In the genomic region with DNA sequence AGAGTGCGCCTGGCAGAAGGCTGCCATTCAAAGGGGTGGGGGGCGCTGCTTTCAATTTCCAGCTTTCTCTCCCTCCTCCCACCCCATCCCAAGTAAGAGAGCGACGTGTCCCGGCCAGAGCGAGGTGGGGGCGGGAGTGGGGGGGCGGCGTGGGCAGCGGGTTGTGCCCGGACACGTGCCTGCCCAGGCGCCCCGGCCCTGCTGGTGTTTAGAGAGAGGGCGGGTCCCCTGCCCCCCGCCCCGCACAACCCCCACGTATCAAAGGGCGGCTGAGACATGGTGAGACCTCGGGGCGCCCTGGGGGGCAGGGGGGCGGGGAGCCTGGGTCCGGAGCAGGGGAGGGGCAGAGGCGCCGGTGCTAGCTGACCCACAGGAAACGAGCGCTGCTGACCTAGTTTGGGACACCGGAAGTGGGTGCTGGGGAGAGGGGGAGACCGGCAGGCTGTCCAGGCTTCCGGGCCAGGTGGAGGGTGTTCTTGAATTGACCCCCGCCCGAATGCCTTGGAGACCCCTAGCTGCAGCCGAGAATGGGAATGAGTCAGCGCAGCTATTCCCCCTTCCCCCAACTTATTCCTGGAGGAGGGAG, we compare ENCODE assay signal across 9 cellular contexts. TPM values are rescaled to one million over a fixed set of nuclear protein-coding genes. Genes with fewer than 3 reads are reported as not detected.
DNase-seq lines count a peak whose midpoint lies in the region; ATAC-seq, FAIRE-seq and TF ChIP-seq lines count a peak whose summit lies in the region.
"Had no signal": no experiment of that assay in that cellular context is flagged by ENCODE, and none has a peak within 500 bp of the region (broad histone marks: within the 10 kb centered on the region; RNA-seq: fewer than 3 reads in every experiment).

No MANE protein-coding gene starts in this region.

- peak overlapping the region; percentile 99 for H3K4me2 ChIP-seq in K562 (ENCODE audit: insufficient read depth, low read length)

- peaks cover 37% of the 10 kb centered on the region; the same call in 2 of the 3 replicates for H3K36me3 ChIP-seq in K562 (ENCODE audit: control insufficient read depth, insufficient read depth, low read length)
- no peaks in the 10 kb centered on the region for H3K36me3 ChIP-seq in iPS-20b (ENCODE audit: insufficient read depth, low read depth, low read length)

- no peaks in the 10 kb centered on the region for H3K9me1 ChIP-seq in K562 (ENCODE audit: control insufficient read depth, insufficient read depth, low read length)

- H3K9me3 ChIP-seq in K562 (replicated peaks; ENCODE audit: control insufficient read depth, insufficient read depth, low read depth, low read length) (no peaks in the 10 kb centered on the region), iPS-20b (ENCODE audit: insufficient read depth, low read depth, low read length) (no peaks in the 10 kb centered on the region)

- H3K9ac ChIP-seq in K562 (ENCODE audit: insufficient read depth in 1 of 2, low read depth in 2 of 2, low read length in 2 of 2): peak overlapping the region; percentile 99
- peak overlapping the region; percentile 92; the same call in 1 of the 2 replicates for H3K9ac ChIP-seq in iPS-20b (ENCODE audit: low read depth, low read length)

- DNase-seq in DMS 273 (lab: John Stamatoyannopoulos, UW; ENCODE audit: unreplicated experiment): peak; percentile 71
- DNase-seq in DMS 273 treated with DMSO at 0.1 percent for 48 hours (lab: John Stamatoyannopoulos, UW): no peak
- DNase-seq in NCI-H226: peak; percentile 73
- peak; percentile 59 to 90 (median 68) for DNase-seq in K562 (ENCODE audit: extremely low read depth in 1 of 4, low spot score in 3 of 4)
- DNase-seq in sciatic nerve (ENCODE audit: low spot score): peak; percentile 84
- no peak for DNase-seq in stimulated activated CD4-positive, alpha-beta T cell treated with anti-CD3 and anti-CD28 coated beads, Interleukin-2, amount 100 ng/mL, for 24 hours
- no peak for DNase-seq in activated CD8-positive, alpha-beta memory T cell treated with anti-CD3 and anti-CD28 coated beads for 24 hours

- H2AFZ ChIP-seq in K562 (ENCODE audit: low read depth, low read length): peak overlapping the region; percentile 1; the same call in 1 of the 2 replicates

- POLR2A ChIA-PET in K562 (lab: Yijun Ruan, JAX): interaction anchor here (0.8 to 1.5 kb wide), 7 partner anchors 9 to 137 kb away, joined by 3 to 8 read pairs (median 3); no protein-coding TSS in a partner anchor

- peaks cover 53 to 78% of the 10 kb centered on the region in 2 experiments for H3K4me1 ChIP-seq in K562 (replicated peaks in 1 of 2; ENCODE audit: control insufficient read depth in 2 of 2, insufficient read depth in 2 of 2, low read length in 2 of 2)
- H3K4me1 ChIP-seq in iPS-20b (ENCODE audit: insufficient read depth, low read length): peaks cover 24% of the 10 kb centered on the region; the same call in 1 of the 2 replicates

- no TSS peak for BruUV-seq in K562 (replicated peaks; lab: Mats Ljungman, UMichigan)

- TF ChIP-seq EP300 in K562 (IDR thresholded peaks at IDR 0.05; ENCODE audit: low read length): peak; percentile 32; the same call in 1 of the 2 replicates

- no peak; a peak in 1 of 6 replicates for TF ChIP-seq CTCF in K562 (IDR thresholded peaks at IDR 0.05 in 2 of 3, conservative IDR thresholded peaks at IDR 0.05 in 1 of 3; ENCODE audit: insufficient read depth in 2 of 3, low read depth in 1 of 3, low read length in 3 of 3)

- H4K20me1 ChIP-seq in K562 (replicated peaks; ENCODE audit: control insufficient read depth, insufficient read depth, low read length): peaks cover 3% of the 10 kb centered on the region; the same call in 1 of the 2 replicates

- TF ChIP-seq POLR2A in K562 (conservative IDR thresholded peaks at IDR 0.05): no peak

- H3K27ac ChIP-seq in K562 (ENCODE audit: extremely low read depth, low read depth, low read length) (peak overlapping the region; percentile 99), iPS-20b (ENCODE audit: low read length) (peak overlapping the region; percentile 93)

- peaks cover 70% of the 10 kb centered on the region for H3K79me2 ChIP-seq in K562 (ENCODE audit: control insufficient read depth, insufficient read depth, low read length)

- H3K4me3 ChIP-seq in K562: peak overlapping the region; percentile 97
- peak overlapping the region; percentile 96 for H3K4me3 ChIP-seq in iPS-20b (ENCODE audit: low read length)

- no peak for FAIRE-seq in K562 (lab: Jason Lieb, UNC)
- FAIRE-seq: A204.1 had no signal

- in situ Hi-C loops in K562 (cut with MboI): no loop called here

- WGBS in K562 (ENCODE audit: insufficient coverage, low coverage, missing lambda C conversion rate): 0% methylated on average over 11 of the region's 34 CpGs

- ATAC-seq in K562: peak; percentile 36
- ATAC-seq in sciatic nerve: no peak

- H3K27me3 ChIP-seq in K562 (ENCODE audit: control insufficient read depth in 2 of 2, insufficient read depth in 2 of 2, low read length in 2 of 2) (no peaks in the 10 kb centered on the region), iPS-20b (ENCODE audit: insufficient read depth, low read length) (no peaks in the 10 kb centered on the region)

- TF ChIP-seq RAD21 in K562 (CRISPR knock-in tag; conservative IDR thresholded peaks at IDR 0.05 in 1 of 2, IDR thresholded peaks at IDR 0.05 in 1 of 2): no peak

- CTCF ChIA-PET in K562 (lab: Yijun Ruan, JAX; ENCODE audit: low intra/inter-chr PET ratio): interaction anchor here (0.6 to 0.9 kb wide), 2 partner anchors 47 to 76 kb away, joined by 3 read pairs; no protein-coding TSS in a partner anchor

- intact Hi-C loops in K562 (cut with micrococcal nuclease) (loop anchor here (5.0 kb wide), 3 partner anchors 43 to 447 kb away; a partner anchor contains a TSS), sciatic nerve (cut with DNase I) (no loop called here)

RNA-seq across cellular contexts. Expression of a gene that starts 1.3 kb away (rescaled TPM):
- 24.5 and 77.3 TPM in 2 replicates for total RNA-seq in K562 (2011; cell fraction: chromatin; rRNA removed; ENCODE audit: low replicate concordance)
- 49.9 and 53.4 TPM in 2 replicates for total RNA-seq in K562 (2011; cell fraction: nucleolus; rRNA removed)
- total RNA-seq in K562 (2011; cell fraction: nucleoplasm; rRNA removed): 27.5 and 32.6 TPM in 2 replicates
- total RNA-seq in K562 (2014; rRNA removed): 31.3 and 40.6 TPM in 2 replicates
- total RNA-seq in K562 (2014; rRNA removed; fragmentation: Illumina TruSeq; extraction: Trizol): 6.7 and 6.9 TPM in 2 replicates
- 21.9 and 23.3 TPM in 2 replicates for total RNA-seq in K562 (2015; rRNA removed; fragmentation: Illumina TruSeq; extraction: Trizol)
- 46.5 and 48.2 TPM in 2 replicates for total RNA-seq in K562 (2021)
- 15.2 and 22.8 TPM in 2 replicates for polyA plus RNA-seq in K562 (2011; rRNA removed)
- 27.8 and 66.6 TPM in 2 replicates for polyA plus RNA-seq in K562 (2011; cell fraction: cytosol; rRNA removed)
- polyA plus RNA-seq in K562 (2011; cell fraction: nucleus; rRNA removed): 47.1 and 101 TPM in 2 replicates
- 26.0 and 38.2 TPM in 2 replicates for polyA plus RNA-seq in K562 (2012)
- polyA plus RNA-seq in K562 (2014; fragmentation: Illumina TruSeq; extraction: Trizol): 13.5 and 25.7 TPM in 2 replicates
- polyA plus RNA-seq in K562 (2014; fragmentation: Nextera tagmentation; extraction: Ambion mirVana): under 1 TPM; 0.04 to 0.08 TPM
- 23.2 and 28.7 TPM in 2 replicates for polyA plus RNA-seq in K562 (2014; rRNA removed)
- 7.6 and 11.9 TPM in 2 replicates for polyA minus RNA-seq in K562 (2011; rRNA and poly(A)+ RNA removed)
- 23.4 and 28.6 TPM in 2 replicates for polyA minus RNA-seq in K562 (2011; cell fraction: cytosol; rRNA and poly(A)+ RNA removed)
- polyA minus RNA-seq in K562 (2011; cell fraction: nucleus; rRNA and poly(A)+ RNA removed): 19.5 and 20.4 TPM in 2 replicates
- 45.3 TPM for total RNA-seq in sciatic nerve

RNA-seq across cellular contexts. Expression of a gene that starts 10.5 kb away (rescaled TPM):
- 4.5 and 15.4 TPM in 2 replicates for total RNA-seq in K562 (2011; cell fraction: chromatin; rRNA removed; ENCODE audit: low replicate concordance)
- total RNA-seq in K562 (2011; cell fraction: nucleolus; rRNA removed): 2.9 and 8.3 TPM in 2 replicates
- total RNA-seq in K562 (2011; cell fraction: nucleoplasm; rRNA removed): 7.6 and 10.0 TPM in 2 replicates
- total RNA-seq in K562 (2014; rRNA removed) (0.24 and 0.86 TPM in 2 replicates), K562 (2014; rRNA removed; fragmentation: Illumina TruSeq; extraction: Trizol) (0.47 TPM in 1 of 2 replicates, not detected in the other), K562 (2015; rRNA removed; fragmentation: Illumina TruSeq; extraction: Trizol) (0.45 and 0.87 TPM in 2 replicates), K562 (2021) (0.56 TPM in 1 of 2 replicates, not detected in the other), sciatic nerve (not detected)
- polyA plus RNA-seq in K562 (2011; rRNA removed) (not detected in 2 replicates), K562 (2014; fragmentation: Illumina TruSeq; extraction: Trizol) (not detected in 2 replicates), K562 (2014; fragmentation: Nextera tagmentation; extraction: Ambion mirVana) (not detected), K562 (2014; rRNA removed) (0.23 and 0.35 TPM in 2 replicates)
- polyA plus RNA-seq in K562 (2011; cell fraction: cytosol; rRNA removed): not detected in 2 replicates
- 1.0 and 1.1 TPM in 2 replicates for polyA plus RNA-seq in K562 (2011; cell fraction: nucleus; rRNA removed)
- 0.17 and 0.59 TPM in 2 replicates for polyA plus RNA-seq in K562 (2012)
- 1.4 and 3.2 TPM in 2 replicates for polyA minus RNA-seq in K562 (2011; rRNA and poly(A)+ RNA removed)
- not detected in 2 replicates for polyA minus RNA-seq in K562 (2011; cell fraction: cytosol; rRNA and poly(A)+ RNA removed)
- 1.1 and 3.6 TPM in 2 replicates for polyA minus RNA-seq in K562 (2011; cell fraction: nucleus; rRNA and poly(A)+ RNA removed)

RNA-seq across cellular contexts. Expression of a gene that starts 20.7 kb away (rescaled TPM):
- total RNA-seq in K562 (2011; cell fraction: chromatin; rRNA removed; ENCODE audit: low replicate concordance): 46.3 and 135 TPM in 2 replicates
- 130 and 141 TPM in 2 replicates for total RNA-seq in K562 (2011; cell fraction: nucleolus; rRNA removed)
- total RNA-seq in K562 (2011; cell fraction: nucleoplasm; rRNA removed): 76.0 and 76.6 TPM in 2 replicates
- 67.0 and 87.6 TPM in 2 replicates for total RNA-seq in K562 (2014; rRNA removed)
- 41.3 and 56.1 TPM in 2 replicates for total RNA-seq in K562 (2014; rRNA removed; fragmentation: Illumina TruSeq; extraction: Trizol)
- 65.8 and 68.6 TPM in 2 replicates for total RNA-seq in K562 (2015; rRNA removed; fragmentation: Illumina TruSeq; extraction: Trizol)
- total RNA-seq in K562 (2021): 74.4 and 79.8 TPM in 2 replicates
- polyA plus RNA-seq in K562 (2011; rRNA removed): 61.2 and 75.6 TPM in 2 replicates
- 82.9 and 126 TPM in 2 replicates for polyA plus RNA-seq in K562 (2011; cell fraction: cytosol; rRNA removed)
- 209 and 292 TPM in 2 replicates for polyA plus RNA-seq in K562 (2011; cell fraction: nucleus; rRNA removed)
- polyA plus RNA-seq in K562 (2012): 54.0 and 57.9 TPM in 2 replicates
- polyA plus RNA-seq in K562 (2014; fragmentation: Illumina TruSeq; extraction: Trizol): 78.8 and 82.3 TPM in 2 replicates
- polyA plus RNA-seq in K562 (2014; fragmentation: Nextera tagmentation; extraction: Ambion mirVana): 10 to 100 TPM; 24.9 to 46.7 TPM
- polyA plus RNA-seq in K562 (2014; rRNA removed): 85.8 and 98.9 TPM in 2 replicates
- 50.8 and 69.7 TPM in 2 replicates for polyA minus RNA-seq in K562 (2011; rRNA and poly(A)+ RNA removed)
- 40.4 and 52.6 TPM in 2 replicates for polyA minus RNA-seq in K562 (2011; cell fraction: cytosol; rRNA and poly(A)+ RNA removed)
- 49.7 and 53.7 TPM in 2 replicates for polyA minus RNA-seq in K562 (2011; cell fraction: nucleus; rRNA and poly(A)+ RNA removed)
- 24.3 TPM for total RNA-seq in sciatic nerve

RNA-seq across cellular contexts. Expression of a gene that starts 29.4 kb away (rescaled TPM):
- total RNA-seq in K562 (2011; cell fraction: chromatin; rRNA removed; ENCODE audit: low replicate concordance): 61.9 and 74.9 TPM in 2 replicates
- total RNA-seq in K562 (2011; cell fraction: nucleolus; rRNA removed): 70.0 and 71.3 TPM in 2 replicates
- 120 and 182 TPM in 2 replicates for total RNA-seq in K562 (2011; cell fraction: nucleoplasm; rRNA removed)
- total RNA-seq in K562 (2014; rRNA removed) (215 and 262 TPM in 2 replicates), K562 (2014; rRNA removed; fragmentation: Illumina TruSeq; extraction: Trizol) (364 and 410 TPM in 2 replicates), K562 (2015; rRNA removed; fragmentation: Illumina TruSeq; extraction: Trizol) (269 and 292 TPM in 2 replicates), K562 (2021) (256 and 270 TPM in 2 replicates), sciatic nerve (31.7 TPM)
- polyA plus RNA-seq in K562 (2011; rRNA removed) (754 and 835 TPM in 2 replicates), K562 (2014; fragmentation: Illumina TruSeq; extraction: Trizol) (611 and 624 TPM in 2 replicates), K562 (2014; fragmentation: Nextera tagmentation; extraction: Ambion mirVana) (1,000 to 10,000 TPM; 1,039 to 1,103 TPM), K562 (2014; rRNA removed) (460 and 477 TPM in 2 replicates)
- 831 and 1,136 TPM in 2 replicates for polyA plus RNA-seq in K562 (2011; cell fraction: cytosol; rRNA removed)
- 223 and 387 TPM in 2 replicates for polyA plus RNA-seq in K562 (2011; cell fraction: nucleus; rRNA removed)
- polyA plus RNA-seq in K562 (2012): 544 and 581 TPM in 2 replicates
- 383 and 393 TPM in 2 replicates for polyA minus RNA-seq in K562 (2011; rRNA and poly(A)+ RNA removed)
- 80.9 and 85.6 TPM in 2 replicates for polyA minus RNA-seq in K562 (2011; cell fraction: cytosol; rRNA and poly(A)+ RNA removed)
- 24.2 and 63.2 TPM in 2 replicates for polyA minus RNA-seq in K562 (2011; cell fraction: nucleus; rRNA and poly(A)+ RNA removed)

RNA-seq across cellular contexts. Expression of a gene that starts 29.7 kb away (rescaled TPM):
- 1.1 and 2.4 TPM in 2 replicates for total RNA-seq in K562 (2011; cell fraction: chromatin; rRNA removed; ENCODE audit: low replicate concordance)
- 1.3 and 1.7 TPM in 2 replicates for total RNA-seq in K562 (2011; cell fraction: nucleolus; rRNA removed)
- 0.99 and 1.3 TPM in 2 replicates for total RNA-seq in K562 (2011; cell fraction: nucleoplasm; rRNA removed)
- total RNA-seq in K562 (2014; rRNA removed): 0.12 TPM in 1 of 2 replicates, not detected in the other
- 0.11 TPM in 1 of 2 replicates, not detected in the other for total RNA-seq in K562 (2014; rRNA removed; fragmentation: Illumina TruSeq; extraction: Trizol)
- 0.11 TPM in 1 of 2 replicates, not detected in the other for total RNA-seq in K562 (2015; rRNA removed; fragmentation: Illumina TruSeq; extraction: Trizol)
- 0.09 and 0.40 TPM in 2 replicates for total RNA-seq in K562 (2021)
- 0.49 and 1.1 TPM in 2 replicates for polyA plus RNA-seq in K562 (2011; rRNA removed)
- polyA plus RNA-seq in K562 (2011; cell fraction: cytosol; rRNA removed): 0.30 and 0.40 TPM in 2 replicates
- 9.0 and 9.2 TPM in 2 replicates for polyA plus RNA-seq in K562 (2011; cell fraction: nucleus; rRNA removed)
- polyA plus RNA-seq in K562 (2012): 0.36 and 2.9 TPM in 2 replicates
- 0.10 TPM in 1 of 2 replicates, not detected in the other for polyA plus RNA-seq in K562 (2014; fragmentation: Illumina TruSeq; extraction: Trizol)
- polyA plus RNA-seq in K562 (2014; fragmentation: Nextera tagmentation; extraction: Ambion mirVana): not detected
- polyA plus RNA-seq in K562 (2014; rRNA removed): 0.22 and 0.37 TPM in 2 replicates
- polyA minus RNA-seq in K562 (2011; rRNA and poly(A)+ RNA removed): 0.24 and 0.25 TPM in 2 replicates
- not detected in 2 replicates for polyA minus RNA-seq in K562 (2011; cell fraction: cytosol; rRNA and poly(A)+ RNA removed)
- polyA minus RNA-seq in K562 (2011; cell fraction: nucleus; rRNA and poly(A)+ RNA removed): 0.33 and 0.40 TPM in 2 replicates
- total RNA-seq in sciatic nerve: 5.5 TPM

Comparison
In these comparisons a context has a peak if more than half of its experiments do, and no peak if none do; other contexts are left out.
1. DNase-seq: peak in DMS 273 (single experiment), NCI-H226 (single experiment), K562 (4 of 4) and sciatic nerve (single experiment); none in DMS 273 treated with DMSO at 0.1 percent for 48 hours (single experiment), stimulated activated CD4-positive, alpha-beta T cell treated with anti-CD3 and anti-CD28 coated beads, Interleukin-2, amount 100 ng/mL, for 24 hours (0 of 2) and activated CD8-positive, alpha-beta memory T cell treated with anti-CD3 and anti-CD28 coated beads for 24 hours (single experiment).